In the genomic region with DNA sequence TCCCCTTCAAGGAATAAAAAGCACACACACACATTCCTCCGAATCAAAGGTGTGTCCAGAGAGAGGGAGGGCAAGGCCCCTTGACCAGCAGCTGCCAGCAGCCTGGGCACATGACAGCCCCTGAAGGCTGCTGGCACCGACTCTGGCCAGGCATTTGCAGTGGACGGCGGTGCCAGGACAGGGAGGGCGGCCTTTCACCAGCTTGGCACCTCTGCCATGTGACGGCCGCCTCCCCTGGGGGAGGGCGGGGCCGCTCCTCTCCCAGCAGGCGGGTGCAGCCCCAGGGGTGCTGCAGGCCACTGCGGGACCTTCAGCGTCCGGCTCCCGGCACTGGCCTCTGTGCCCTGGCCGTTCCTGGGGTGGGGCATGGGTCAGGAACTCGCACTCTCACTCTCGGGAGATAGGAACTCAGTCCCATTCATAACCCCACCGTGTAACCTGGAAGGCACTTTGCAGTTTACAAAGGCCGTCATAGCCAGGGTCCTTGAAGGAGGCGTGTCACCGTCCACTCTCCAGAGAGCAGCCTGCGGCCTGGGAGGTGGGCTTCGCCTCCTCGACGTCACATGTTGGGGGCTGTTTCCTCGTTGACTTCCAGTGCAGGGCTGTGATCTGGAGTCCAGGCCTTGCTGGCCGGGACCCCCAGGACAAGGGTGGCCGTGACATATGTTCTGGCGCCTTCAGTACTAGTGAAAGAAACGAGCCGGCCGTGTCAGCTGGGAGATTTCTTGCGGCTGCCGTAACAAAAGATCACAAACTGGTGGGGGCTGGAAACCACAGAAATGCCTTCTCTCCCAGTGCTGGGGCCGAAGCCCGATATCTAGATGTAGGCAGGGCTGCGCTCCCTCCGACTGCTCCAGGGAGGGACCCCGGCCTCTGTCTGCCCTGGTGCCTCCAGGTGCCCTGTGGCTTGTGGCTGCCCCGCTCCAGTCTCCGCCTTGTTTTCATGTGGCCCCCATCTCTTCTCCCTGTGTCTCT, we compare ENCODE assay signal across 16 cellular contexts. TPM values are rescaled to one million over a fixed set of nuclear protein-coding genes. Genes with fewer than 3 reads are reported as not detected.
DNase-seq lines count a peak whose midpoint lies in the region; ATAC-seq and TF ChIP-seq lines count a peak whose summit lies in the region.
"Had no signal": no experiment of that assay in that cellular context is flagged by ENCODE, and none has a peak within 500 bp of the region (broad histone marks: within the 10 kb centered on the region; RNA-seq: fewer than 3 reads in every experiment).

No MANE protein-coding gene starts in this region.

- H3K4me1 ChIP-seq in Panc1 (ENCODE audit: control insufficient read depth, insufficient read depth, low read length) (peaks cover 26% of the 10 kb centered on the region), thyroid gland (peaks cover 20 to 29% of the 10 kb centered on the region in 2 donors)

- POLR2A ChIA-PET in Panc1 (lab: Charles Lee) = no interaction called here

- intact Hi-C loops in Panc1 (cut with micrococcal nuclease; ENCODE audit: unreplicated experiment) (loop anchor here (10.0 kb wide), 1 partner anchor 259 kb away; no protein-coding TSS in a partner anchor), Right ventricle myocardium inferior (cut with DNase I) (no loop called here), thyroid gland (cut with DNase I) (no loop called here)

- WGBS in thyroid gland, 2 donors = 59 to 81% methylated on average over 26 to 29 of the region's 41 CpGs

- BruUV-seq in Panc1 (replicated peaks; lab: Mats Ljungman, UMichigan) = no TSS peak

- CTCF ChIA-PET in Panc1 (lab: Charles Lee) = no interaction called here

- in situ Hi-C loops in Panc1 (cut with HindIII; ENCODE audit: low pct_unique_long_range_greater_than_20kb, low sequenced_read_pairs) = no loop called here

- peak overlapping the region; percentile 75 for H3K27ac ChIP-seq in Panc1 (ENCODE audit: low read length)
- peak overlapping the region; percentile 90 to 96 (median 93) for H3K27ac ChIP-seq in thyroid gland
- H3K27ac ChIP-seq: skin epidermis had no signal

- peak in 1 of 2 donors; percentile 74 for TF ChIP-seq POLR2A in thyroid gland (IDR thresholded peaks at IDR 0.05)

- no peaks in the 10 kb centered on the region for H3K27me3 ChIP-seq in Panc1 (ENCODE audit: control insufficient read depth, insufficient read depth, low read length)
- no peaks in the 10 kb centered on the region for H3K27me3 ChIP-seq in thyroid gland

- ATAC-seq in Panc1 (peak; percentile 44), Right ventricle myocardium inferior (peak; percentile 92), HG02763 (IDR thresholded peaks at IDR 0.05; ENCODE audit: unreplicated experiment) (no peak)
- ATAC-seq: activated CD4-positive, alpha-beta T cell treated with anti-CD3 and anti-CD28 coated beads for 36 hours; activated T-cell treated with anti-CD3 and anti-CD28 coated beads, Interleukin-2, amount 50 U/mL, for 72 hours had no signal

- no peaks in the 10 kb centered on the region for H3K36me3 ChIP-seq in Panc1 (ENCODE audit: control insufficient read depth, insufficient read depth, low read length)
- no peaks in the 10 kb centered on the region for H3K36me3 ChIP-seq in thyroid gland

- H3K9me3 ChIP-seq in Panc1 (ENCODE audit: control insufficient read depth, insufficient read depth, low read depth, low read length) = no peaks in the 10 kb centered on the region
- no peaks in the 10 kb centered on the region for H3K9me3 ChIP-seq in thyroid gland

- H3K4me3 ChIP-seq in Panc1 (ENCODE audit: low read depth in 2 of 2, low read length in 2 of 2) = no peak overlapping the region
- H3K4me3 ChIP-seq in thyroid gland (replicated peaks in 1 of 3) = no peak overlapping the region
- H3K4me3 ChIP-seq: skin epidermis had no signal

- DNase-seq in Panc1 (ENCODE audit: low read depth, low spot score) = no peak
- DNase-seq in Right ventricle myocardium inferior (ENCODE audit: missing footprints) = peak; percentile 76
- peak; percentile 84 for DNase-seq in mucosa of gallbladder (ENCODE audit: low spot score)
- peak; percentile 99 for DNase-seq in thyroid gland
- no peak for DNase-seq in NCI-H128 (lab: John Stamatoyannopoulos, UW; ENCODE audit: unreplicated experiment)
- no peak for DNase-seq in NCI-H2227 (lab: John Stamatoyannopoulos, UW; ENCODE audit: unreplicated experiment)
- no peak for DNase-seq in NCI-H1436 treated with DMSO at 0.1 percent for 48 hours (lab: John Stamatoyannopoulos, UW)
- DNase-seq: activated CD4-positive, alpha-beta T cell treated with anti-CD3 and anti-CD28 coated beads for 36 hours; activated T-cell treated with anti-CD3 and anti-CD28 coated beads, Interleukin-2, amount 50 U/mL, for 72 hours; CD4-positive, alpha-beta memory T cell; dermis blood vessel endothelial cell; naive B cell; NCI-H2171 treated with DMSO at 0.1 percent for 48 hours had no signal

- TF ChIP-seq CTCF in Panc1 (IDR thresholded peaks at IDR 0.05) = no peak
- TF ChIP-seq CTCF in thyroid gland (IDR thresholded peaks at IDR 0.05) = no peak

RNA-seq across cellular contexts. Expression of gene SMIM38, which starts 39.9 kb away (rescaled TPM):
- 0.46 TPM for total RNA-seq in Panc1 (2021; ENCODE audit: unreplicated experiment)
- 0.15 TPM for polyA plus RNA-seq in Panc1 (2012; ENCODE audit: insufficient read length)
- total RNA-seq in Right ventricle myocardium inferior = 0.11 TPM
- total RNA-seq in mucosa of gallbladder = 0.40 TPM
- total RNA-seq in thyroid gland = 1 to 10 TPM in 2 of 4 donors, under 1 TPM in 1, not detected in 1; 0.45 to 2.3 (median 2.0) TPM
- total RNA-seq: HT1080 had no signal
- polyA plus RNA-seq: CD4-positive, alpha-beta memory T cell had no signal

Comparison
In these comparisons a context has a peak if more than half of its experiments do, and no peak if none do; other contexts are left out.
1. DNase-seq: peak in Right ventricle myocardium inferior (single experiment), mucosa of gallbladder (single experiment) and thyroid gland (2 of 2); none in Panc1 (single experiment), NCI-H128 (single experiment), NCI-H2227 (single experiment) and NCI-H1436 treated with DMSO at 0.1 percent for 48 hours (single experiment).